In the genomic region with DNA sequence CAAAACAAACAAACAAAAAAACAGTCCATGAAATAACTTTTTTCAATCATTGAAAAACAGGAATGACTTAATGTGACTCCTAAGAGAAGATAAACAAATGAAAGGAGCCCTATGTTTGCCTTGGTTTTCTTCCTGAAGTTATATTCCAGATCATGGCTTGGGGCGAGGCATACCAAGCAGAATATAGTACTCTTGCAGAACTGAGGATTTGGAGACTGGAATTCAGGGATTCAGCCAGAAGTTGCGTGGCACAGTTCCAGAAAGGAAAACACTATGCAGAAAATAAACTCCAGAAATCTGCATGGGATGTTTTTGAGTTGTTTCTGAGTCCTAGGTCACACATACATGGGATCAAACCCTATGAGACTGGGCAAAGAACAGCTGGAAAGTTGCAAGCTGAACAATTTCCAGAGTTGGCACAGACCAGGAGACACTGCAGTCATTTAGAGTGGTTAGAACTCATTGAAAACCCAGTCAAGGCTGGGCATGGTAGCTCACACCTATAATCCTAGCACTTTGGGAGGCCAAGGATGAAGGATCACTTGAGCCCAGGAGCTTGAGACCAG, we compare ENCODE assay signal across 12 cellular contexts. TPM values are rescaled to one million over a fixed set of nuclear protein-coding genes. Genes with fewer than 3 reads are reported as not detected.
DNase-seq lines count a peak whose midpoint lies in the region; ATAC-seq lines count a peak whose summit lies in the region.
"Had no signal": no experiment of that assay in that cellular context is flagged by ENCODE, and none has a peak within 500 bp of the region (broad histone marks: within the 10 kb centered on the region; RNA-seq: fewer than 3 reads in every experiment).

No MANE protein-coding gene starts in this region.

- H3K27ac ChIP-seq in aorta (ENCODE audit: low read depth in 1 of 2, low read length in 2 of 2), result peak overlapping the region in 1 of 2 donors; percentile 93

- peak overlapping the region; percentile 62 for H3K27ac Mint-ChIP-seq in activated T-cell treated with anti-CD3 and anti-CD28 coated beads, Interleukin-2, amount 50 U/mL, for 72 hours

- ATAC-seq in activated T-cell treated with anti-CD3 and anti-CD28 coated beads, Interleukin-2, amount 50 U/mL, for 72 hours (replicated peaks in 1 of 2), result no peak
- peak; percentile 70 for ATAC-seq in aorta (ENCODE audit: low FRiP score)
- ATAC-seq in GM21515 (IDR thresholded peaks at IDR 0.05; ENCODE audit: unreplicated experiment), result no peak
- ATAC-seq in HG02981 (IDR thresholded peaks at IDR 0.05; ENCODE audit: unreplicated experiment), result no peak

- H3K4me1 ChIP-seq in aorta (ENCODE audit: control insufficient read depth in 1 of 2, insufficient read depth in 2 of 2, low read length in 2 of 2), result peaks cover 4 to 7% of the 10 kb centered on the region in 2 donors

- no peaks in the 10 kb centered on the region for H3K9me3 ChIP-seq in aorta (ENCODE audit: control insufficient read depth, low read length)

- H3K4me3 ChIP-seq in aorta (ENCODE audit: low read length in 2 of 2), result no peak overlapping the region

- H3K9me3 Mint-ChIP-seq in activated T-cell treated with anti-CD3 and anti-CD28 coated beads, Interleukin-2, amount 50 U/mL, for 72 hours, result peaks cover 14 to 23% of the 10 kb centered on the region in 2 donors

- no peak for DNase-seq in activated T-cell treated with anti-CD3 and anti-CD28 coated beads, Interleukin-2, amount 50 U/mL, for 72 hours
- DNase-seq in activated T-cell treated with anti-CD3 and anti-CD28 coated beads, Interleukin-2, amount 50 U/mL, for 1 hour, result no peak
- DNase-seq in dedifferentiated amniotic fluid mesenchymal stem cell (ENCODE audit: extremely low spot score) (peak; percentile 70), medulla oblongata (ENCODE audit: extremely low spot score) (peak; percentile 14), aorta (no peak), T-helper 1 cell (no peak)
- DNase-seq: kidney; NCI-H2227 treated with DMSO at 0.1 percent for 48 hours; stimulated activated CD4-positive, alpha-beta T cell treated with anti-CD3 and anti-CD28 coated beads, Interleukin-2, amount 100 ng/mL, for 24 hours; stimulated activated CD8-positive, alpha-beta memory T cell treated with anti-CD3 and anti-CD28 coated beads, Interleukin-4, amount 100 ng/mL, for 48 hours had no signal

- H3K36me3 ChIP-seq in aorta (ENCODE audit: control insufficient read depth in 1 of 2, insufficient read depth in 2 of 2, low read length in 1 of 2), result no peaks in the 10 kb centered on the region

- H3K27me3 Mint-ChIP-seq in activated T-cell treated with anti-CD3 and anti-CD28 coated beads, Interleukin-2, amount 50 U/mL, for 72 hours (ENCODE audit: low read depth), result peaks cover under 1% of the 10 kb centered on the region

- peaks cover 30 to 41% of the 10 kb centered on the region in 2 donors for H3K36me3 Mint-ChIP-seq in activated T-cell treated with anti-CD3 and anti-CD28 coated beads, Interleukin-2, amount 50 U/mL, for 72 hours (ENCODE audit: insufficient read depth in 2 of 2)

- H3K4me1 Mint-ChIP-seq in activated T-cell treated with anti-CD3 and anti-CD28 coated beads, Interleukin-2, amount 50 U/mL, for 72 hours (ENCODE audit: low read depth), result peaks cover 74% of the 10 kb centered on the region

- no peaks in the 10 kb centered on the region for H3K27me3 ChIP-seq in aorta (ENCODE audit: control insufficient read depth in 1 of 2, insufficient read depth in 2 of 2, low read length in 1 of 2)

- intact Hi-C loops in aorta (cut with DNase I), result loop anchor here (5.0 to 10.0 kb wide), 2 partner anchors 37 to 75 kb away; no protein-coding TSS in a partner anchor

- H3K4me3 Mint-ChIP-seq in activated T-cell treated with anti-CD3 and anti-CD28 coated beads, Interleukin-2, amount 50 U/mL, for 72 hours, result no peak overlapping the region

- WGBS in aorta, 2 donors, result 4 to 8% methylated on average over 2 of the region's 2 CpGs

RNA-seq across cellular contexts. Expression of a gene that starts 42.9 kb away (rescaled TPM):
- total RNA-seq in activated T-cell treated with anti-CD3 and anti-CD28 coated beads, Interleukin-2, amount 50 U/mL, for 72 hours, result 10 to 100 TPM; 69.2 to 79.1 TPM
- total RNA-seq in aorta, result 10 to 100 TPM; 21.5 to 34.7 TPM
- 1 to 10 TPM; 3.9 to 5.4 TPM for polyA plus RNA-seq in aorta

Comparison
In these comparisons a context has a peak if more than half of its experiments do, and no peak if none do; other contexts are left out.
1. DNase-seq: peak in dedifferentiated amniotic fluid mesenchymal stem cell (single experiment) and medulla oblongata (single experiment); none in activated T-cell treated with anti-CD3 and anti-CD28 coated beads, Interleukin-2, amount 50 U/mL, for 72 hours (0 of 2), activated T-cell treated with anti-CD3 and anti-CD28 coated beads, Interleukin-2, amount 50 U/mL, for 1 hour (single experiment), aorta (0 of 2) and T-helper 1 cell (0 of 5).